Comparison of ENCODE assay signal across 20 cellular contexts in the genomic region with DNA sequence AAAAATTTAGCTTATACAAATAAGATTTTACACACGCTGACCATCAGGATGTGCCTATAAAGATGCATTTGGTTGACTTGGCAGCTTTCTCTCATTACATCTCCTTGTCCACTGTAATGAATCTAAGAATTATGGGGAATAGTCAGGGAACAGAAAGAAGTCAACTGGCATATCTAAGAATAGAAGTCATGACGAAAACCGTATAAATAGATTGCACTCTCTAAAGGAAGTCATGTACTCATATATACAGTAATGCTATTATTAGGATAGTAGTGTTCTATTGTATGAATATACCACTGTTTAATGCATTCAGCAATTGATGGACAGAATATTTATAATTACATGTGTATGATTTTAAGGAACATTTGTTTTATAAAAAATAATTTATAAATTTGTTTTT.
"Had no signal": no experiment of that assay in that cellular context is flagged by ENCODE, and none has a peak within 500 bp of the region (broad histone marks: within the 10 kb centered on the region; RNA-seq: fewer than 3 reads in every experiment).

No MANE protein-coding gene starts in this region.

- H3K27ac ChIP-seq: coronary artery, dorsolateral prefrontal cortex, left ventricle myocardium inferior, parathyroid adenoma, sigmoid colon, suprapubic skin, thyroid gland had no signal

- H3K9ac ChIP-seq: parathyroid adenoma had no signal

- DNase-seq: dorsolateral prefrontal cortex; effector CD8-positive, alpha-beta T cell; left ventricle myocardium inferior; mesenchymal stem cell; naive thymus-derived CD4-positive, alpha-beta T cell; nephron progenitor cell; sigmoid colon; stimulated activated CD4-positive, alpha-beta T cell treated with anti-CD3 and anti-CD28 coated beads, Interleukin-4, amount 100 ng/mL, for 1 hour; stimulated activated CD8-positive, alpha-beta memory T cell treated with anti-CD3 and anti-CD28 coated beads, Interleukin-4, amount 100 ng/mL, for 48 hours; stimulated activated naive CD8-positive, alpha-beta T cell treated with anti-CD3 and anti-CD28 coated beads, Interleukin-15, Interleukin-2, amounts not matched to agents 100 U/mL and 50 U/mL, for 24 hours; thyroid gland had no signal

- H3K9me3 ChIP-seq: left ventricle myocardium inferior, sigmoid colon, suprapubic skin, thyroid gland had no signal

- H3K36me3 ChIP-seq: left ventricle myocardium inferior, sigmoid colon, suprapubic skin, thyroid gland had no signal

- FAIRE-seq: frontal cortex, keratinocyte, urothelium cell line had no signal

- ATAC-seq: naive thymus-derived CD4-positive, alpha-beta T cell; stimulated activated effector memory CD8-positive, alpha-beta T cell treated with anti-CD3 and anti-CD28 coated beads, Interleukin-12 subunit alpha, Interleukin-12 subunit beta, amount 100 ng/mL, for 72 hours; stimulated activated naive CD8-positive, alpha-beta T cell treated with anti-CD3 and anti-CD28 coated beads, Interleukin-15, Interleukin-2, amounts not matched to agents 100 U/mL and 50 U/mL, for 24 hours had no signal

- H3K27me3 ChIP-seq: dorsolateral prefrontal cortex, sigmoid colon, suprapubic skin, thyroid gland had no signal

- H3K4me1 ChIP-seq: parathyroid adenoma, sigmoid colon, suprapubic skin, thyroid gland had no signal

- H3K4me3 ChIP-seq: coronary artery, dorsolateral prefrontal cortex, left ventricle myocardium inferior, lung, sigmoid colon, smooth muscle cell, suprapubic skin, thyroid gland had no signal

- H2AFZ ChIP-seq: parathyroid adenoma had no signal

- H3K4me2 ChIP-seq: smooth muscle cell had no signal

- H3K79me2 ChIP-seq: parathyroid adenoma had no signal
